9 cellular contexts compared by ENCODE assay signal in the genomic region with DNA sequence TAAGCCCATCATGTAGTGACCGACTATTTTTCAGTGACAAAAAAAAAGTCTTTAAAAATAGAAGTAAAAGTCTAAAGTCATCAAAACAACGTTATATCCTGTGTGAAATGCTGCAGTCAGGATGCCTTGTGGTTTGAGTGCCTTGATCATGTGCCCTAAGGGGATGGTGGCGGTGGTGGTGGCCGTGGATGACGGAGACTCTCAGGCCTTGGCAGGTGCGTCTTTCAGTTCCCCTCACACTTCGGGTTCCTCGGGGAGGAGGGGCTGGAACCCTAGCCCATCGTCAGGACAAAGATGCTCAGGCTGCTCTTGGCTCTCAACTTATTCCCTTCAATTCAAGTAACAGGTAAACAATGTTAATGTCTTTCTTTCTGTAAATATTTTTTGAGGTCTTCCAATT. TPM values are rescaled to one million over a fixed set of nuclear protein-coding genes. Genes with fewer than 3 reads are reported as not detected.
DNase-seq lines count a peak whose midpoint lies in the region; ATAC-seq, FAIRE-seq and TF ChIP-seq lines count a peak whose summit lies in the region.
"Had no signal": no experiment of that assay in that cellular context is flagged by ENCODE, and none has a peak within 500 bp of the region (broad histone marks: within the 10 kb centered on the region; RNA-seq: fewer than 3 reads in every experiment).

A gene (plus strand): TSS at position 237 of the 400 bp plus-strand sequence. CDS start 58 bp downstream, at position 295.

- TF ChIP-seq CTCF in vagina (IDR thresholded peaks at IDR 0.05) = no peak

- no peaks in the 10 kb centered on the region for H3K36me3 ChIP-seq in vagina

- no peak within 1 kb of the TSS for H3K27ac ChIP-seq in vagina

- no peaks in the 10 kb centered on the region for H3K9me3 ChIP-seq in vagina

- H3K4me1 ChIP-seq in vagina = no peaks in the 10 kb centered on the region

- ATAC-seq in HG03175 (IDR thresholded peaks at IDR 0.05; ENCODE audit: unreplicated experiment) (peak; percentile 100), left colon (peak; percentile 54)
- ATAC-seq: K562 had no signal

- no peak for TF ChIP-seq POLR2A in vagina (IDR thresholded peaks at IDR 0.05)

- DNase-seq in GM19239 (ENCODE audit: insufficient read length, low spot score) (peak; percentile 73), left colon (peak; percentile 65 to 67), NCI-H2029 (lab: John Stamatoyannopoulos, UW) (no peak), AG08395 (ENCODE audit: low spot score) (no peak), vagina (ENCODE audit: extremely low spot score in 2 of 2) (no peak)
- peak; percentile 85 to 91 for DNase-seq in activated CD4-positive, alpha-beta T cell treated with anti-CD3 and anti-CD28 coated beads, Interleukin-2, amount 50 U/mL, for 48 hours
- DNase-seq in stimulated activated naive CD4-positive, alpha-beta T cell (lab: John Stamatoyannopoulos, UW) = peak; percentile 67 to 93 (median 87)

- intact Hi-C loops in left colon (cut with DNase I, micrococcal nuclease) (no loop called here), vagina (cut with DNase I) (no loop called here)

- FAIRE-seq in GM19239 (lab: Jason Lieb, UNC) = peak; percentile 98
- FAIRE-seq: K562 had no signal

- H3K4me3 ChIP-seq in vagina = peak within 1 kb of the TSS in 1 of 2 donors; percentile 11
- H3K4me3 ChIP-seq: K562 had no signal

- no peaks in the 10 kb centered on the region for H3K27me3 ChIP-seq in vagina

RNA-seq across cellular contexts. Expression of the gene that starts here (rescaled TPM):
- total RNA-seq in left colon (1 to 10 TPM in 1 of 2 donors, under 1 TPM in 1; 0.34 to 1.7 TPM), vagina (2.7 TPM)

Comparison
In these comparisons a context has a peak if more than half of its experiments do, and no peak if none do; other contexts are left out.
1. DNase-seq: peak in GM19239 (single experiment), activated CD4-positive, alpha-beta T cell treated with anti-CD3 and anti-CD28 coated beads, Interleukin-2, amount 50 U/mL, for 48 hours (2 of 2), left colon (2 of 2) and stimulated activated naive CD4-positive, alpha-beta T cell (6 of 6); none in NCI-H2029 (single experiment), AG08395 (single experiment) and vagina (0 of 2).